In genomic region chr18:50492061-50492460, GRCh38 we compare ENCODE assay signal across 1 cellular context.
TF ChIP-seq lines count a peak whose summit lies in the region.

No MANE protein-coding gene starts in this region.

TF ChIP-seq in GM23338, 12 proteins besides CTCF, POLR2A, EP300 and RAD21 (continued from another document):
- no peak for TF ChIP-seq ZNF462 (CRISPR knock-in tag; IDR thresholded peaks at IDR 0.05)
- no peak for TF ChIP-seq ETS1 (IDR thresholded peaks at IDR 0.05)
- no peak for TF ChIP-seq CREB1 (CRISPR knock-in tag; IDR thresholded peaks at IDR 0.05; ENCODE audit: low read depth)
- no peak for TF ChIP-seq JUNB (IDR thresholded peaks at IDR 0.05; ENCODE audit: unreplicated experiment)
- TF ChIP-seq POLR2AphosphoS5 (IDR thresholded peaks at IDR 0.05; ENCODE audit: low read depth): no peak
- no peak for TF ChIP-seq EZH2phosphoT487 (IDR thresholded peaks at IDR 0.05; ENCODE audit: unreplicated experiment)
- TF ChIP-seq EZH2 (IDR thresholded peaks at IDR 0.05; ENCODE audit: low read depth, unreplicated experiment): no peak
- no peak for TF ChIP-seq ZNF114 (CRISPR knock-in tag; IDR thresholded peaks at IDR 0.05)
TF ChIP-seq in GM23338: peak in this region for 0.
